1 cellular context compared by ENCODE assay signal in the genomic region with DNA sequence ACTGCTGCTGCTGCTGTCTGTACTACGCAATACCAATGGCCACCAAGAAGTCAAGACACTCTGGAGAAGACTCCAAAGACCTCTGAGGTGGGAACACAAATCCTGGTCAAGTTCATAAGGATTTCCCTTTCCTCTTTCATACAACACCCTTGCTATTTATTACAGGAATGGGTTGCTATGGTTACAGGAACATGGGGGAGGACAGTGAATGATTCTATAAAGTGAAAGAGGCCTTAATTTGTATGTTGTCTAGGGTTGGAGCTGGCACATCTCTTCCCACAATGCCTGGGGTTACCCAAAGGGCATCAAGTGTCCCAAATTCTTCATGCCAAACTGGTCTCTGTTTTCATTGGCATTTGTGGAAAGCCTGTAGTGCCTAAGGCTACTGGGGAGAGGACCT.
TF ChIP-seq lines count a peak whose summit lies in the region.

No MANE protein-coding gene starts in this region.

TF ChIP-seq in endothelial cell of umbilical vein, 7 proteins besides CTCF, POLR2A, EP300 and RAD21:
- TF ChIP-seq EZH2 (IDR thresholded peaks at IDR 0.05; ENCODE audit: borderline replicate concordance, low read depth, low read length, severe bottlenecking) = no peak
- TF ChIP-seq JUN (IDR thresholded peaks at IDR 0.05; ENCODE audit: borderline replicate concordance, insufficient read depth, insufficient read length, low read depth) = no peak
- TF ChIP-seq POLR2AphosphoS5 (IDR thresholded peaks at IDR 0.05; ENCODE audit: insufficient read depth, low read depth, low read length) = no peak
- TF ChIP-seq MAX (IDR thresholded peaks at IDR 0.05; ENCODE audit: insufficient read depth, insufficient read length) = no peak
- no peak for TF ChIP-seq MYC (IDR thresholded peaks at IDR 0.05; ENCODE audit: low read depth, low read length)
- TF ChIP-seq FOS (IDR thresholded peaks at IDR 0.05; ENCODE audit: borderline replicate concordance, insufficient read depth, low read length) = no peak
